In genomic region chr1:19758227-19758830, GRCh38 we compare ENCODE assay signal across 1 cellular context.
TF ChIP-seq lines count a peak whose summit lies in the region.

No MANE protein-coding gene starts in this region.

TF ChIP-seq in GM23338, 12 proteins besides CTCF, POLR2A, EP300 and RAD21 (continued from another document):
- TF ChIP-seq ZNF462 (CRISPR knock-in tag; IDR thresholded peaks at IDR 0.05) (no peak), EZH2phosphoT487 (IDR thresholded peaks at IDR 0.05; ENCODE audit: unreplicated experiment) (no peak)
TF ChIP-seq in GM23338: peak in this region for 0.
